Comparison of ENCODE assay signal across 1 cellular context in genomic region chr2:197498627-197498936, GRCh38.
TF ChIP-seq lines count a peak whose summit lies in the region.

No MANE protein-coding gene starts in this region.

TF ChIP-seq in K562, 482 proteins besides CTCF, POLR2A, EP300 and RAD21:
- TF ChIP-seq KDM5B (IDR thresholded peaks at IDR 0.05; ENCODE audit: insufficient replicate concordance, low read depth, low read length) (no peak), CHD1 (IDR thresholded peaks at IDR 0.05; ENCODE audit: low read length) (peak; percentile 70)
